In genomic region chr1:2585318-2586092, GRCh38 we compare ENCODE assay signal across 8 cellular contexts. TPM values are rescaled to one million over a fixed set of nuclear protein-coding genes. Genes with fewer than 3 reads are reported as not detected.
DNase-seq lines count a peak whose midpoint lies in the region; ATAC-seq and TF ChIP-seq lines count a peak whose summit lies in the region.

No MANE protein-coding gene starts in this region.

- H2AFZ ChIP-seq in OCI-LY1 (ENCODE audit: low read length): no peak overlapping the region

- H3K79me2 ChIP-seq in OCI-LY1 (ENCODE audit: insufficient read depth, low read length): no peaks in the 10 kb centered on the region

- no peaks in the 10 kb centered on the region; the same call in 1 of the 2 replicates for H3K27me3 ChIP-seq in OCI-LY1 (ENCODE audit: insufficient read depth, low read length)
- peaks cover 0 to 5% (median 0%) of the 10 kb centered on the region in 4 donors for H3K27me3 ChIP-seq in esophagus muscularis mucosa

- no peaks in the 10 kb centered on the region for H3F3A ChIP-seq in OCI-LY1 (ENCODE audit: insufficient read depth, low read length)

- no peaks in the 10 kb centered on the region for H4K20me1 ChIP-seq in OCI-LY1 (ENCODE audit: insufficient read depth, low read length)

- H3K4me2 ChIP-seq in OCI-LY1 (ENCODE audit: low read length): peak overlapping the region; percentile 80

- TF ChIP-seq CTCF in GM13977 (IDR thresholded peaks at IDR 0.05; ENCODE audit: extremely low read depth, insufficient read depth, missing control alignments): peak; percentile 9
- no peak for TF ChIP-seq CTCF in OCI-LY1 (IDR thresholded peaks at IDR 0.05; ENCODE audit: low read length)
- TF ChIP-seq CTCF in esophagus muscularis mucosa (IDR thresholded peaks at IDR 0.05): no peak

- no peak for TF ChIP-seq EP300 in esophagus muscularis mucosa (IDR thresholded peaks at IDR 0.05)

- WGBS in esophagus muscularis mucosa: 0% methylated on average over 8 of the region's 28 CpGs

- peak; percentile 32 for TF ChIP-seq POLR2A in esophagus muscularis mucosa (IDR thresholded peaks at IDR 0.05; ENCODE audit: low read depth)

- H3K36me3 ChIP-seq in OCI-LY1 (ENCODE audit: insufficient read depth, low read length): no peaks in the 10 kb centered on the region
- H3K36me3 ChIP-seq in esophagus muscularis mucosa: peaks cover 0 to 19% (median 10%) of the 10 kb centered on the region in 4 donors

- DNase-seq in GM13977 (ENCODE audit: low spot score) (peak; percentile 77), esophagus muscularis mucosa (ENCODE audit: extremely low spot score) (peak; percentile 94), myocyte (ENCODE audit: low read depth) (peak; percentile 52), NCI-H2029 (lab: John Stamatoyannopoulos, UW) (no peak)
- peak; percentile 72 for DNase-seq in activated T-cell treated with anti-CD3 and anti-CD28 coated beads, Interleukin-2, amount 50 U/mL, for 1 hour
- DNase-seq in stimulated activated naive CD4-positive, alpha-beta T cell treated with Interleukin-2 at 50 U/mL for 16 hours (lab: John Stamatoyannopoulos, UW): peak; percentile 57

- peak overlapping the region; percentile 78 for H3K9ac ChIP-seq in OCI-LY1 (ENCODE audit: low read length)

- H3K27ac ChIP-seq in OCI-LY1 (ENCODE audit: low read depth, low read length, poor library complexity, severe bottlenecking) (peak overlapping the region; percentile 75), esophagus muscularis mucosa (replicated peaks in 1 of 4) (peak overlapping the region; percentile 92 to 99 (median 98))

- no peaks in the 10 kb centered on the region for H3K9me2 ChIP-seq in OCI-LY1 (ENCODE audit: low read depth, low read length)

- H3K4me3 ChIP-seq in OCI-LY1 (ENCODE audit: low read depth, low read length, poor library complexity, severe bottlenecking): peak overlapping the region; percentile 74
- peak overlapping the region; percentile 82 to 95 (median 88) for H3K4me3 ChIP-seq in esophagus muscularis mucosa

- H3K4me1 ChIP-seq in OCI-LY1 (ENCODE audit: insufficient read depth, low read length, severe bottlenecking) (peaks cover 18% of the 10 kb centered on the region), esophagus muscularis mucosa (peaks cover 22 to 49% (median 40%) of the 10 kb centered on the region in 4 donors)

- in situ Hi-C loops in GM13977 (cut with MboI; ENCODE audit: low pct_unique_long_range_greater_than_20kb, low sequenced_read_pairs, unreplicated experiment): no loop called here

- intact Hi-C loops in esophagus muscularis mucosa (cut with DNase I): loop anchor here (2.0 kb wide), 2 partner anchors 57 to 173 kb away; partner anchors contain the start of gene PEX10

- no peaks in the 10 kb centered on the region for H3K9me3 ChIP-seq in OCI-LY1 (ENCODE audit: low read length)
- no peaks in the 10 kb centered on the region for H3K9me3 ChIP-seq in esophagus muscularis mucosa

- peak; percentile 40 for ATAC-seq in HG02973 (IDR thresholded peaks at IDR 0.05; ENCODE audit: unreplicated experiment)

RNA-seq across cellular contexts. Expression of gene PRXL2B, which starts 1.1 kb away (rescaled TPM):
- total RNA-seq in esophagus muscularis mucosa: 10 to 100 TPM in 3 of 4 donors, 1 to 10 TPM in 1; 7.9 to 18.8 (median 14.8) TPM
- 15.3 and 21.5 TPM in 2 replicates for total RNA-seq in myocyte
- 17.9 TPM for polyA plus RNA-seq in myocyte (2012)

RNA-seq across cellular contexts. Expression of gene TNFRSF14, which starts 29.3 kb away (rescaled TPM):
- total RNA-seq in esophagus muscularis mucosa: 10 to 100 TPM; 26.2 to 49.2 (median 42.5) TPM
- 8.6 and 9.1 TPM in 2 replicates for total RNA-seq in myocyte
- polyA plus RNA-seq in myocyte (2012): 4.6 TPM

RNA-seq across cellular contexts. Expression of gene MMEL1, which starts 47.3 kb away (rescaled TPM):
- 1 to 10 TPM in 1 of 4 donors, under 1 TPM in 2, not detected in 1; 0.78 to 1.7 (median 0.80) TPM for total RNA-seq in esophagus muscularis mucosa
- 0.10 and 0.37 TPM in 2 replicates for total RNA-seq in myocyte
- not detected for polyA plus RNA-seq in myocyte (2012)

RNA-seq across cellular contexts. Expression of gene HES5, which starts 55.4 kb away (rescaled TPM):
- total RNA-seq in esophagus muscularis mucosa: under 1 TPM in 2 of 4 donors, not detected in 2; 0.19 to 0.33 TPM
- total RNA-seq in myocyte: not detected in 2 replicates
- polyA plus RNA-seq in myocyte (2012): not detected

RNA-seq across cellular contexts. Expression of gene PANK4, which starts 59.1 kb away (rescaled TPM):
- 10 to 100 TPM; 22.5 to 48.9 (median 37.9) TPM for total RNA-seq in esophagus muscularis mucosa
- 19.4 and 27.5 TPM in 2 replicates for total RNA-seq in myocyte
- polyA plus RNA-seq in myocyte (2012): 17.9 TPM
